Comparison of ENCODE assay signal across 8 cellular contexts in the genomic region with DNA sequence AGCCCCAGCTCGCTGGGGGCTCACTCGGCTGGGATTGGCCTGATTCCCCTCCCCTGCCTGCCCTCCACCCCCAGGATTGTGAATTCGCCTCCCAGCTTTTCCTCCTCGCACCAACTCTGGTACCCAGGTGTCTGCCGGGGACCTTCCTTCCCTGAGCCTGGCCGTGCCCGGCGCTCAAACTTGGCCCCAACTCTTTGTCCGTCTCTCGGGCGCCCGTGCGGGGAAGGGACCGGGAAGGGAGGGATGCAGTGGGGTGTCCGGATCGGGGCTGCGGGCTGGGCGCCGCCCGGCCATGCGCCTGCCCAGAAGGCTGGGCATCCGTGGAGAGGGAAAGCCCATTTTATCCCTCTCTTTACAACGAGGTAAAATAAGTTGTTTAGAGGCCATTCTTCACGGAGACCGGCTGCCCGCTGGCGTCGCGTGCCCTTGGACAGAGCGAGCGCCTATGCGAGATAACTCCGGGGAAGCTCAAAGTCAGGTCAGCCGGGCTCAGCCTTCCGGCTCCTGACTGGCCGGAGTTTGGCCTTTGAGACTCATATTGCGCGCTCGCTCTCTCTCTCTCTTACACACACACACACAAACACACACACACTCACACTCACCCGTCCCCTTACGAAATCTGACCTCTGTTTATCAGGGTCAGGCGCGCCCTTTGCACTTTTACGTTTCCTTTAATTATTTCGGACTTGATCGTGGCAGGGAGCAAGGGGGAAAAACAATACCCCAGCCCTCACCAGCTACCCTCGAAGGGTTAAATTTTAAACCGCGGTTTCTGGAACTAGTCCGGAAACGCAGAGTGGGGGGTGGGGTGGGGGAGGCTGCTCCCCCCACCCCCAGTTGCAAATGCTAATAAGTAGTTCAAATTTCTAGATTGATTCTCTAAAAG.
DNase-seq lines count a peak whose midpoint lies in the region; ATAC-seq and TF ChIP-seq lines count a peak whose summit lies in the region.

No MANE protein-coding gene starts in this region.

- TF ChIP-seq CTCF in DND-41 (IDR thresholded peaks at IDR 0.05; ENCODE audit: borderline replicate concordance, extremely low read depth, low read length, poor library complexity, severe bottlenecking) (no peak), astrocyte of the spinal cord (IDR thresholded peaks at IDR 0.05; ENCODE audit: low read depth, low read length) (no peak), retinal pigment epithelial cell (conservative IDR thresholded peaks at IDR 0.05; ENCODE audit: low read depth, low read length) (no peak)

- H2AFZ ChIP-seq in DND-41 (ENCODE audit: low read depth, low read length) = peak overlapping the region; percentile 38

- H3K4me1 ChIP-seq in DND-41 (ENCODE audit: insufficient read depth, low read length) (peaks cover 35% of the 10 kb centered on the region), iPS-15b (ENCODE audit: control insufficient read depth, insufficient read depth, low read length) (peaks cover 7% of the 10 kb centered on the region)

- peak overlapping the region; percentile 58 for H3K9ac ChIP-seq in DND-41 (ENCODE audit: low read depth, low read length)
- peak overlapping the region; percentile 47 for H3K9ac ChIP-seq in iPS-15b (ENCODE audit: low read depth, low read length)

- no peaks in the 10 kb centered on the region for H3K79me2 ChIP-seq in DND-41 (ENCODE audit: insufficient read depth, low read length)

- peak overlapping the region; percentile 90 for H3K4me2 ChIP-seq in DND-41 (ENCODE audit: insufficient read depth, low read length)

- no peak for ATAC-seq in DND-41 (ENCODE audit: insufficient read depth, low read depth)
- ATAC-seq in HG03045 (IDR thresholded peaks at IDR 0.05; ENCODE audit: unreplicated experiment) = no peak

- H4K20me1 ChIP-seq in DND-41 (ENCODE audit: insufficient read depth, low read length) = no peaks in the 10 kb centered on the region; the same call in 1 of the 2 replicates

- no peaks in the 10 kb centered on the region for H3K9me3 ChIP-seq in DND-41 (ENCODE audit: insufficient read depth, low read length, severe bottlenecking)
- no peaks in the 10 kb centered on the region for H3K9me3 ChIP-seq in iPS-15b (ENCODE audit: control insufficient read depth, insufficient read depth, low read length)

- H3K36me3 ChIP-seq in DND-41 (ENCODE audit: insufficient read depth, low read length) (no peaks in the 10 kb centered on the region), iPS-15b (ENCODE audit: control insufficient read depth, insufficient read depth, low read length) (no peaks in the 10 kb centered on the region)

- peak; percentile 22 for DNase-seq in DND-41
- DNase-seq in NCI-H748 treated with DMSO at 0.1 percent for 48 hours (lab: John Stamatoyannopoulos, UW) = peak; percentile 14
- peak; percentile 29 for DNase-seq in astrocyte of the spinal cord (ENCODE audit: low read depth, low spot score)
- DNase-seq in retinal pigment epithelial cell (ENCODE audit: low read depth) = no peak
- no peak for DNase-seq in OCI-M1 (lab: John Stamatoyannopoulos, UW)
- DNase-seq in GM19238 (ENCODE audit: insufficient read length, low spot score) = no peak

- no peak overlapping the region; the same call in 1 of the 2 replicates for H3K27ac ChIP-seq in DND-41 (ENCODE audit: low read length)

- in situ Hi-C loops in astrocyte of the spinal cord (cut with HindIII; ENCODE audit: low sequenced_read_pairs) = no loop called here

- H3K4me3 ChIP-seq in DND-41 (ENCODE audit: low read depth in 1 of 2, low read length in 2 of 2) (peak overlapping the region; percentile 23 to 54), astrocyte of the spinal cord (ENCODE audit: low read depth, low read length) (peak overlapping the region; percentile 61), iPS-15b (ENCODE audit: low read depth, low read length) (peak overlapping the region; percentile 81), retinal pigment epithelial cell (ENCODE audit: low read length) (peak overlapping the region; percentile 84)

- H3K27me3 ChIP-seq in DND-41 (ENCODE audit: insufficient read depth, low read length, poor library complexity) (peaks cover 36% of the 10 kb centered on the region), iPS-15b (ENCODE audit: control insufficient read depth, insufficient read depth, low read length) (peaks cover 7% of the 10 kb centered on the region)

Comparison
In these comparisons a context has a peak if more than half of its experiments do, and no peak if none do; other contexts are left out.
1. DNase-seq: peak in DND-41 (single experiment), NCI-H748 treated with DMSO at 0.1 percent for 48 hours (single experiment) and astrocyte of the spinal cord (single experiment); none in retinal pigment epithelial cell (single experiment), OCI-M1 (single experiment) and GM19238 (single experiment).
2. Peak in every context shown above with its lines, with median percentiles within 50 percentile points of each other: H3K4me3 ChIP-seq.